In genomic region chr19:3984584-3984907, GRCh38 we compare ENCODE assay signal across 8 cellular contexts. TPM values are rescaled to one million over a fixed set of nuclear protein-coding genes. Genes with fewer than 3 reads are reported as not detected.
A peak's percentile ranks its signal among the peaks of the same experiment; 100 is the strongest.
DNase-seq lines count a peak whose midpoint lies in the region; ATAC-seq, FAIRE-seq and TF ChIP-seq lines count a peak whose summit lies in the region.

No MANE protein-coding gene starts in this region.

- no peaks in the 10 kb centered on the region for H3K27me3 Mint-ChIP-seq in natural killer cell treated with Interleukin-12 subunit alpha and Interleukin-12 subunit beta and Interleukin-15 and Interleukin-18, amount 100 ng/mL, for 72 hours

- H3K4me3 Mint-ChIP-seq in natural killer cell treated with Interleukin-12 subunit alpha and Interleukin-12 subunit beta and Interleukin-15 and Interleukin-18, amount 100 ng/mL, for 72 hours, result peak overlapping the region; percentile 97

- peak; percentile 44 for DNase-seq in MM.1S
- DNase-seq in H1 (ENCODE audit: low read depth in 1 of 2, low spot score in 2 of 2), result no peak
- no peak for DNase-seq in natural killer cell treated with Interleukin-12 subunit alpha and Interleukin-12 subunit beta and Interleukin-15 and Interleukin-18, amount 100 ng/mL, for 72 hours (ENCODE audit: low spot score)
- DNase-seq in islet precursor cell, result no peak
- no peak for DNase-seq in glomerular visceral epithelial cell (ENCODE audit: extremely low spot score)
- no peak for DNase-seq in cerebellum (ENCODE audit: low spot score)

- peak overlapping the region; percentile 99; the same call in 1 of the 2 replicates for H4K8ac ChIP-seq in H1 (ENCODE audit: extremely low read depth, insufficient read depth, low read length)

- no peak overlapping the region for H2BK20ac ChIP-seq in H1 (ENCODE audit: low read length)

- H2AFZ ChIP-seq in MM.1S (ENCODE audit: low read length) (no peak overlapping the region), H1 (ENCODE audit: low read length) (no peak overlapping the region)

- peak overlapping the region; percentile 95 for H2BK5ac ChIP-seq in H1 (ENCODE audit: low read depth, low read length)

- H3K23ac ChIP-seq in H1 (ENCODE audit: insufficient read length), result no peak overlapping the region

- peaks cover 8% of the 10 kb centered on the region for H3K23me2 ChIP-seq in H1 (ENCODE audit: low read depth, low read length)

- TF ChIP-seq RAD21 in H1 (IDR thresholded peaks at IDR 0.05 in 1 of 2, conservative IDR thresholded peaks at IDR 0.05 in 1 of 2; ENCODE audit: low read depth in 2 of 2, low read length in 2 of 2), result no peak

- peaks cover 83% of the 10 kb centered on the region for H3F3A ChIP-seq in MM.1S (ENCODE audit: insufficient read depth, low read length)

- H3K79me1 ChIP-seq in H1 (ENCODE audit: low read depth, low read length), result peaks cover 16% of the 10 kb centered on the region

- no peaks in the 10 kb centered on the region for H3K9me3 Mint-ChIP-seq in natural killer cell treated with Interleukin-12 subunit alpha and Interleukin-12 subunit beta and Interleukin-15 and Interleukin-18, amount 100 ng/mL, for 72 hours

- H3K4ac ChIP-seq in H1 (replicated peaks; ENCODE audit: insufficient read length, low read depth, low read length), result peak overlapping the region; percentile 27

- H3K79me2 ChIP-seq in MM.1S (ENCODE audit: low read length), result peaks cover 58% of the 10 kb centered on the region
- H3K79me2 ChIP-seq in H1 (ENCODE audit: control insufficient read depth in 1 of 2, insufficient read depth in 2 of 2, low read length in 2 of 2), result peaks cover 19 to 58% of the 10 kb centered on the region in 2 experiments

- peaks cover 37% of the 10 kb centered on the region in 2 donors for H3K4me1 Mint-ChIP-seq in natural killer cell treated with Interleukin-12 subunit alpha and Interleukin-12 subunit beta and Interleukin-15 and Interleukin-18, amount 100 ng/mL, for 72 hours (ENCODE audit: low read depth in 2 of 2)

- H2BK15ac ChIP-seq in H1 (ENCODE audit: low read length), result no peak overlapping the region

- peak overlapping the region; percentile 99 for H3K14ac ChIP-seq in H1 (ENCODE audit: insufficient read length)

- POLR2A ChIA-PET in H1 (lab: Charles Lee; ENCODE audit: partially characterized antibody), result interaction anchor here (1.0 to 12.0 kb wide), 47 partner anchors 9 to 411 kb away, joined by 3 to 870 read pairs (median 6); partner anchors contain the start of genes ATCAY, DAPK3, MRPL54 and NMRK2

- H4K91ac ChIP-seq in H1 (replicated peaks; ENCODE audit: insufficient read length, low read length), result peak overlapping the region; percentile 86

- FAIRE-seq in H1 (lab: Jason Lieb, UNC), result no peak

- peak overlapping the region; percentile 85 for H3K18ac ChIP-seq in H1 (ENCODE audit: extremely low read depth, low read length)

- H3K27ac Mint-ChIP-seq in natural killer cell treated with Interleukin-12 subunit alpha and Interleukin-12 subunit beta and Interleukin-15 and Interleukin-18, amount 100 ng/mL, for 72 hours, result peak overlapping the region; percentile 91 to 96

- H2BK12ac ChIP-seq in H1 (ENCODE audit: low read depth, low read length), result no peak overlapping the region; the same call in 1 of the 2 replicates

- ATAC-seq in natural killer cell treated with Interleukin-12 subunit alpha and Interleukin-12 subunit beta and Interleukin-15 and Interleukin-18, amount 100 ng/mL, for 72 hours, result no peak
- no peak for ATAC-seq in GM19351 (IDR thresholded peaks at IDR 0.05; ENCODE audit: unreplicated experiment)

- H3K27me3 ChIP-seq in BLaER1 (no peaks in the 10 kb centered on the region), MM.1S (replicated peaks; ENCODE audit: insufficient read depth, low read length) (no peaks in the 10 kb centered on the region), H1 (replicated peaks in 1 of 4; ENCODE audit: control insufficient read depth in 3 of 4, extremely low read depth in 1 of 4, insufficient read depth in 3 of 4, low read length in 3 of 4) (no peaks in the 10 kb centered on the region)

- H3K4me3 ChIP-seq in BLaER1 (peak overlapping the region; percentile 97), MM.1S (ENCODE audit: low read length) (peak overlapping the region; percentile 88), H1 (ENCODE audit: extremely low read depth in 1 of 4, insufficient read depth in 2 of 4, low read depth in 3 of 4, low read length in 4 of 4) (peak overlapping the region; percentile 79 to 99 (median 98))

- TF ChIP-seq EP300 in H1 (IDR thresholded peaks at IDR 0.05; ENCODE audit: borderline replicate concordance in 1 of 2, low read depth in 2 of 2, low read length in 2 of 2), result no peak

- H3K9me3 ChIP-seq in BLaER1 (no peaks in the 10 kb centered on the region), MM.1S (replicated peaks; ENCODE audit: insufficient read depth, low read length) (no peaks in the 10 kb centered on the region), H1 (ENCODE audit: insufficient read depth in 2 of 2, low read depth in 1 of 2, low read length in 1 of 2) (no peaks in the 10 kb centered on the region)

- H4K20me1 ChIP-seq in BLaER1 (peaks cover 57% of the 10 kb centered on the region), MM.1S (ENCODE audit: insufficient read depth, low read length) (peaks cover 52% of the 10 kb centered on the region), H1 (replicated peaks in 1 of 2; ENCODE audit: control insufficient read depth in 1 of 2, insufficient read depth in 2 of 2, low read length in 2 of 2) (peaks cover 53 to 54% of the 10 kb centered on the region in 2 experiments)

- H3K9ac ChIP-seq in BLaER1 (peak overlapping the region; percentile 100), MM.1S (ENCODE audit: low read length) (peak overlapping the region; percentile 85), H1 (replicated peaks in 1 of 4; ENCODE audit: extremely low read depth in 1 of 4, low read depth in 3 of 4, low read length in 3 of 4) (peak overlapping the region; percentile 95 to 99 (median 98))

- H3K4me2 ChIP-seq in BLaER1 (peak overlapping the region; percentile 99), MM.1S (ENCODE audit: low read depth, low read length) (peak overlapping the region; percentile 76), H1 (ENCODE audit: insufficient read depth in 1 of 2, low read depth in 2 of 2, low read length in 2 of 2) (peak overlapping the region; percentile 95 to 97)

- peaks cover 72% of the 10 kb centered on the region for H3K4me1 ChIP-seq in BLaER1
- H3K4me1 ChIP-seq in MM.1S (ENCODE audit: low read length), result peaks cover 13% of the 10 kb centered on the region
- H3K4me1 ChIP-seq in H1 (replicated peaks in 1 of 4; ENCODE audit: control insufficient read depth in 3 of 4, insufficient read depth in 4 of 4, low read length in 3 of 4), result peaks cover 2 to 16% (median 10%) of the 10 kb centered on the region in 4 experiments

- H3K36me3 ChIP-seq in BLaER1, result peaks cover 52% of the 10 kb centered on the region
- peaks cover 51% of the 10 kb centered on the region for H3K36me3 ChIP-seq in MM.1S (replicated peaks; ENCODE audit: insufficient read depth, low read length)
- peaks cover 45 to 51% (median 47%) of the 10 kb centered on the region in 4 experiments for H3K36me3 ChIP-seq in H1 (ENCODE audit: control insufficient read depth in 2 of 4, insufficient read depth in 4 of 4, low read length in 3 of 4)

- 3% methylated on average over 10 of the region's 10 CpGs; no CpG with 5 or more reads in 1 of the 2 experiments for WGBS in H1 (ENCODE audit: extremely low coverage in 1 of 2, insufficient coverage in 1 of 2, insufficient read length in 1 of 2, insufficient replicate concordance in 2 of 2, low coverage in 1 of 2, low lambda C conversion rate in 2 of 2, missing lambda C conversion rate in 1 of 2), 2 experiments

- H2BK120ac ChIP-seq in H1 (replicated peaks; ENCODE audit: low read depth, low read length), result no peak overlapping the region

- H3K56ac ChIP-seq in H1 (replicated peaks; ENCODE audit: insufficient read length, low read depth, low read length), result peak overlapping the region; percentile 95

- TF ChIP-seq POLR2A in H1 (IDR thresholded peaks at IDR 0.05; ENCODE audit: control extremely low read depth in 1 of 2, low read depth in 2 of 2, low read length in 2 of 2), result peak in 1 of 2 experiments; percentile 48; a peak in 2 of 3 replicates

- H3K27ac ChIP-seq in BLaER1, result peak overlapping the region; percentile 98
- H3K27ac ChIP-seq in MM.1S (ENCODE audit: low read length), result peak overlapping the region; percentile 59
- H3K27ac ChIP-seq in H1 (ENCODE audit: low read depth, low read length), result peak overlapping the region; percentile 84

- CTCF ChIA-PET in H1 (lab: Charles Lee; ENCODE audit: partially characterized antibody), result no interaction called here

- no peak overlapping the region for H4K5ac ChIP-seq in H1 (ENCODE audit: insufficient read length, low read depth, low read length)

- peak overlapping the region; percentile 82; the same call in 1 of the 2 replicates for H2AK5ac ChIP-seq in H1 (ENCODE audit: low read depth, low read length)

- no peak for TF ChIP-seq CTCF in MM.1S (IDR thresholded peaks at IDR 0.05; ENCODE audit: low read length)
- TF ChIP-seq CTCF in H1 (IDR thresholded peaks at IDR 0.05; ENCODE audit: control extremely low read depth in 1 of 3, insufficient read depth in 1 of 3, low read depth in 1 of 3, low read length in 3 of 3), result no peak

- H3K9me2 ChIP-seq in MM.1S (replicated peaks; ENCODE audit: insufficient read depth, low read length), result no peaks in the 10 kb centered on the region

- peaks cover 12% of the 10 kb centered on the region for H3K36me3 Mint-ChIP-seq in natural killer cell treated with Interleukin-12 subunit alpha and Interleukin-12 subunit beta and Interleukin-15 and Interleukin-18, amount 100 ng/mL, for 72 hours

RNA-seq across cellular contexts. Expression of gene EEF2, which starts 0.7 kb away (rescaled TPM):
- total RNA-seq in H1 (2021; fragmentation: NEBNext Ultra II Directional; extraction: Animal tissue kit (Norgen Biotek cat#: 25700)), result 3,380 and 3,443 TPM in 2 replicates
- 1,554 and 2,482 TPM in 2 replicates for polyA plus RNA-seq in H1 (2011; rRNA removed)
- 2,432 TPM for polyA plus RNA-seq in H1 (2011; cell fraction: cytosol; rRNA removed)
- polyA plus RNA-seq in H1 (2011; cell fraction: nucleus; rRNA removed), result 2,476 TPM
- polyA plus RNA-seq in H1 (2012, experiment 1 of 2), result 3,535 to 4,309 TPM (median 3,652 TPM) in 4 replicates
- 3,970 TPM for polyA plus RNA-seq in H1 (2012, experiment 2 of 2)
- 1,821 TPM for polyA plus RNA-seq in H1 (2013, experiment 1 of 2)
- 1,896 TPM for polyA plus RNA-seq in H1 (2013, experiment 2 of 2)
- polyA minus RNA-seq in H1 (2011; rRNA and poly(A)+ RNA removed), result 1,497 and 1,567 TPM in 2 replicates
- polyA minus RNA-seq in H1 (2011; cell fraction: cytosol; rRNA and poly(A)+ RNA removed), result 2,226 TPM
- 1,168 TPM for polyA minus RNA-seq in H1 (2011; cell fraction: nucleus; rRNA and poly(A)+ RNA removed)
- total RNA-seq in natural killer cell treated with Interleukin-12 subunit alpha and Interleukin-12 subunit beta and Interleukin-15 and Interleukin-18, amount 100 ng/mL, for 72 hours, result 1,000 to 10,000 TPM; 1,877 to 2,672 TPM
- total RNA-seq in cerebellum, result 1,068 TPM

RNA-seq across cellular contexts. Expression of gene DAPK3, which starts 13.6 kb away (rescaled TPM):
- total RNA-seq in H1 (2021; fragmentation: NEBNext Ultra II Directional; extraction: Animal tissue kit (Norgen Biotek cat#: 25700)), result 78.1 and 80.8 TPM in 2 replicates
- 53.2 and 76.8 TPM in 2 replicates for polyA plus RNA-seq in H1 (2011; rRNA removed)
- 70.8 TPM for polyA plus RNA-seq in H1 (2011; cell fraction: cytosol; rRNA removed)
- polyA plus RNA-seq in H1 (2011; cell fraction: nucleus; rRNA removed), result 106 TPM
- polyA plus RNA-seq in H1 (2012, experiment 1 of 2), result 67.8 to 88.3 TPM (median 85.3 TPM) in 4 replicates
- polyA plus RNA-seq in H1 (2012, experiment 2 of 2), result 51.5 TPM
- polyA plus RNA-seq in H1 (2013, experiment 1 of 2), result 41.4 TPM
- 42.2 TPM for polyA plus RNA-seq in H1 (2013, experiment 2 of 2)
- 29.4 and 48.1 TPM in 2 replicates for polyA minus RNA-seq in H1 (2011; rRNA and poly(A)+ RNA removed)
- 45.4 TPM for polyA minus RNA-seq in H1 (2011; cell fraction: cytosol; rRNA and poly(A)+ RNA removed)
- 29.7 TPM for polyA minus RNA-seq in H1 (2011; cell fraction: nucleus; rRNA and poly(A)+ RNA removed)
- total RNA-seq in natural killer cell treated with Interleukin-12 subunit alpha and Interleukin-12 subunit beta and Interleukin-15 and Interleukin-18, amount 100 ng/mL, for 72 hours, result 10 to 100 TPM; 48.1 to 54.5 TPM
- 45.4 TPM for total RNA-seq in cerebellum

RNA-seq across cellular contexts. Expression of gene PIAS4, which starts 23.0 kb away (rescaled TPM):
- total RNA-seq in H1 (2021; fragmentation: NEBNext Ultra II Directional; extraction: Animal tissue kit (Norgen Biotek cat#: 25700)), result 41.4 and 51.4 TPM in 2 replicates
- polyA plus RNA-seq in H1 (2011; rRNA removed), result 30.2 and 50.9 TPM in 2 replicates
- 20.8 TPM for polyA plus RNA-seq in H1 (2011; cell fraction: cytosol; rRNA removed)
- 63.1 TPM for polyA plus RNA-seq in H1 (2011; cell fraction: nucleus; rRNA removed)
- 38.4 to 43.8 TPM (median 41.8 TPM) in 4 replicates for polyA plus RNA-seq in H1 (2012, experiment 1 of 2)
- 41.0 TPM for polyA plus RNA-seq in H1 (2012, experiment 2 of 2)
- 50.9 TPM for polyA plus RNA-seq in H1 (2013, experiment 1 of 2)
- 51.6 TPM for polyA plus RNA-seq in H1 (2013, experiment 2 of 2)
- 15.1 and 22.0 TPM in 2 replicates for polyA minus RNA-seq in H1 (2011; rRNA and poly(A)+ RNA removed)
- 18.9 TPM for polyA minus RNA-seq in H1 (2011; cell fraction: cytosol; rRNA and poly(A)+ RNA removed)
- 25.7 TPM for polyA minus RNA-seq in H1 (2011; cell fraction: nucleus; rRNA and poly(A)+ RNA removed)
- 10 to 100 TPM; 39.4 to 58.6 TPM for total RNA-seq in natural killer cell treated with Interleukin-12 subunit alpha and Interleukin-12 subunit beta and Interleukin-15 and Interleukin-18, amount 100 ng/mL, for 72 hours
- 19.1 TPM for total RNA-seq in cerebellum

RNA-seq across cellular contexts. Expression of gene NMRK2, which starts 51.7 kb away (rescaled TPM):
- 86.2 and 87.4 TPM in 2 replicates for total RNA-seq in H1 (2021; fragmentation: NEBNext Ultra II Directional; extraction: Animal tissue kit (Norgen Biotek cat#: 25700))
- 206 and 227 TPM in 2 replicates for polyA plus RNA-seq in H1 (2011; rRNA removed)
- 162 TPM for polyA plus RNA-seq in H1 (2011; cell fraction: cytosol; rRNA removed)
- polyA plus RNA-seq in H1 (2011; cell fraction: nucleus; rRNA removed), result 147 TPM
- 91.2 to 153 TPM (median 146 TPM) in 4 replicates for polyA plus RNA-seq in H1 (2012, experiment 1 of 2)
- 175 TPM for polyA plus RNA-seq in H1 (2012, experiment 2 of 2)
- 74.9 TPM for polyA plus RNA-seq in H1 (2013, experiment 1 of 2)
- 74.3 TPM for polyA plus RNA-seq in H1 (2013, experiment 2 of 2)
- polyA minus RNA-seq in H1 (2011; rRNA and poly(A)+ RNA removed), result 24.2 and 37.1 TPM in 2 replicates
- 54.2 TPM for polyA minus RNA-seq in H1 (2011; cell fraction: cytosol; rRNA and poly(A)+ RNA removed)
- polyA minus RNA-seq in H1 (2011; cell fraction: nucleus; rRNA and poly(A)+ RNA removed), result 39.7 TPM
- not detected for total RNA-seq in natural killer cell treated with Interleukin-12 subunit alpha and Interleukin-12 subunit beta and Interleukin-15 and Interleukin-18, amount 100 ng/mL, for 72 hours
- total RNA-seq in cerebellum, result not detected
